Comparison of ENCODE assay signal across 8 cellular contexts in genomic region chr19:58546131-58546530, GRCh38. TPM values are rescaled to one million over a fixed set of nuclear protein-coding genes. Genes with fewer than 3 reads are reported as not detected.
A peak's percentile ranks its signal among the peaks of the same experiment; 100 is the strongest.
DNase-seq lines count a peak whose midpoint lies in the region; ATAC-seq and TF ChIP-seq lines count a peak whose summit lies in the region.

No MANE protein-coding gene starts in this region.

- peak overlapping the region; percentile 84 to 94 (median 91) for H3K27ac Mint-ChIP-seq in naive thymus-derived CD4-positive, alpha-beta T cell

- H3K9ac ChIP-seq in KMS-11 = peak overlapping the region; percentile 62; the same call in 1 of the 2 replicates
- H3K9ac ChIP-seq in colonic mucosa (ENCODE audit: low read depth in 2 of 2, low read length in 2 of 2) = peak overlapping the region; percentile 75 to 92

- TF ChIP-seq CTCF in AG10803 (conservative IDR thresholded peaks at IDR 0.05; ENCODE audit: low read length) (no peak), KMS-11 (conservative IDR thresholded peaks at IDR 0.05; ENCODE audit: low read depth, low read length) (no peak), colonic mucosa (IDR thresholded peaks at IDR 0.05) (no peak)

- H3K9me3 Mint-ChIP-seq in naive thymus-derived CD4-positive, alpha-beta T cell = peaks cover 0 to 17% (median 0%) of the 10 kb centered on the region in 11 donors

- peaks cover 27% of the 10 kb centered on the region for H4K20me1 ChIP-seq in KMS-11 (ENCODE audit: insufficient read depth)

- intact Hi-C loops in colonic mucosa (cut with DNase I) = no loop called here
- intact Hi-C loops in naive thymus-derived CD4-positive, alpha-beta T cell (cut with micrococcal nuclease) = no loop called here

- peaks cover 21% of the 10 kb centered on the region; the same call in 1 of the 2 replicates for H3K36me3 ChIP-seq in KMS-11 (ENCODE audit: insufficient read depth)
- peaks cover 31% of the 10 kb centered on the region for H3K36me3 ChIP-seq in colonic mucosa
- peaks cover 0 to 63% (median 36%) of the 10 kb centered on the region in 3 experiments for H3K36me3 ChIP-seq in naive thymus-derived CD4-positive, alpha-beta T cell (ENCODE audit: control insufficient read depth in 2 of 3, insufficient read depth in 3 of 3, low read length in 3 of 3)

- peaks cover 28 to 43% (median 34%) of the 10 kb centered on the region in 7 donors for H3K4me1 Mint-ChIP-seq in naive thymus-derived CD4-positive, alpha-beta T cell

- peak overlapping the region; percentile 95 for H3K4me2 ChIP-seq in KMS-11

- no peak overlapping the region for H2AFZ ChIP-seq in KMS-11 (ENCODE audit: low read depth)

- POLR2A ChIA-PET in naive thymus-derived CD4-positive, alpha-beta T cell (lab: Charles Lee) = interaction anchor here (0.9 to 4.4 kb wide), 6 partner anchors 8 to 363 kb away, joined by 3 to 85 read pairs (median 9); partner anchors contain the start of genes CHMP2A, UBE2M, ZBTB45 and ZNF274

- CTCF ChIA-PET in naive thymus-derived CD4-positive, alpha-beta T cell (lab: Charles Lee) = no interaction called here

- H3K4me3 Mint-ChIP-seq in naive thymus-derived CD4-positive, alpha-beta T cell = peak overlapping the region; percentile 85 to 98 (median 92)

- H3K4me1 ChIP-seq in KMS-11 (ENCODE audit: low read depth, poor library complexity, severe bottlenecking) (peaks cover 11% of the 10 kb centered on the region), colonic mucosa (peaks cover 13% of the 10 kb centered on the region)
- H3K4me1 ChIP-seq in naive thymus-derived CD4-positive, alpha-beta T cell (ENCODE audit: control insufficient read depth in 2 of 2, insufficient read depth in 2 of 2, low read length in 2 of 2) = peaks cover 16% of the 10 kb centered on the region in 2 donors

- peaks cover 0 to 38% (median 15%) of the 10 kb centered on the region in 5 donors for H3K36me3 Mint-ChIP-seq in naive thymus-derived CD4-positive, alpha-beta T cell

- peaks cover 49% of the 10 kb centered on the region for H3K79me2 ChIP-seq in KMS-11 (ENCODE audit: insufficient read depth, low read depth)

- DNase-seq in AG10803 (ENCODE audit: low read depth) (no peak), colonic mucosa (no peak), DMS153 treated with DMSO at 0.1 percent for 48 hours (lab: John Stamatoyannopoulos, UW; ENCODE audit: unreplicated experiment) (no peak), SKM-1 (lab: John Stamatoyannopoulos, UW; ENCODE audit: unreplicated experiment) (no peak), GM03348 (ENCODE audit: low spot score) (no peak)
- DNase-seq in naive thymus-derived CD4-positive, alpha-beta T cell = no peak

- H3K27me3 ChIP-seq in KMS-11 (ENCODE audit: insufficient read depth, low read depth) (no peaks in the 10 kb centered on the region; the same call in 1 of the 2 replicates), colonic mucosa (no peaks in the 10 kb centered on the region)
- no peaks in the 10 kb centered on the region for H3K27me3 ChIP-seq in naive thymus-derived CD4-positive, alpha-beta T cell (ENCODE audit: control insufficient read depth in 2 of 2, insufficient read depth in 2 of 2, low read length in 2 of 2)

- no peak for ATAC-seq in naive thymus-derived CD4-positive, alpha-beta T cell
- no peak for ATAC-seq in HG02938 (IDR thresholded peaks at IDR 0.05; ENCODE audit: unreplicated experiment)

- H3K27ac ChIP-seq in KMS-11 (no peak overlapping the region), colonic mucosa (no peak overlapping the region)
- H3K27ac ChIP-seq in naive thymus-derived CD4-positive, alpha-beta T cell (ENCODE audit: low read depth, low read length) = peak overlapping the region; percentile 81

- H3K27me3 Mint-ChIP-seq in naive thymus-derived CD4-positive, alpha-beta T cell = peaks cover 0 to 20% (median 0%) of the 10 kb centered on the region in 5 donors

- no peaks in the 10 kb centered on the region for H3K9me3 ChIP-seq in colonic mucosa
- H3K9me3 ChIP-seq in naive thymus-derived CD4-positive, alpha-beta T cell (ENCODE audit: control insufficient read depth in 2 of 3, low read length in 3 of 3) = no peaks in the 10 kb centered on the region

- H3K4me3 ChIP-seq in AG10803 (ENCODE audit: low read length) (peak overlapping the region; percentile 86), KMS-11 (IDR thresholded peaks at IDR 0.05; ENCODE audit: insufficient read depth, low read depth, low read length) (no peak overlapping the region), colonic mucosa (peak overlapping the region; percentile 90)
- H3K4me3 ChIP-seq in naive thymus-derived CD4-positive, alpha-beta T cell (ENCODE audit: low read length) = peak overlapping the region; percentile 73

RNA-seq across cellular contexts. Expression of gene TRIM28, which starts 2.3 kb away (rescaled TPM):
- 100 to 1,000 TPM; 205 to 412 TPM for total RNA-seq in colonic mucosa
- 100 to 1,000 TPM; 396 to 564 (median 435) TPM for total RNA-seq in naive thymus-derived CD4-positive, alpha-beta T cell
- 10 to 100 TPM; 55.3 to 88.8 TPM for polyA plus RNA-seq in naive thymus-derived CD4-positive, alpha-beta T cell

RNA-seq across cellular contexts. Expression of gene CHMP2A, which starts 8.8 kb away (rescaled TPM):
- total RNA-seq in colonic mucosa = 100 to 1,000 TPM; 176 to 183 TPM
- total RNA-seq in naive thymus-derived CD4-positive, alpha-beta T cell = 100 to 1,000 TPM in 1 of 5 experiments, 10 to 100 TPM in 4; 64.3 to 131 (median 71.2) TPM
- polyA plus RNA-seq in naive thymus-derived CD4-positive, alpha-beta T cell = 100 to 1,000 TPM; 167 to 193 TPM

RNA-seq across cellular contexts. Expression of gene UBE2M, which starts 12.3 kb away (rescaled TPM):
- total RNA-seq in colonic mucosa = 10 to 100 TPM; 63.0 to 79.4 TPM
- 10 to 100 TPM; 37.1 to 92.1 (median 55.8) TPM for total RNA-seq in naive thymus-derived CD4-positive, alpha-beta T cell
- polyA plus RNA-seq in naive thymus-derived CD4-positive, alpha-beta T cell = 1 to 10 TPM; 7.5 to 7.8 TPM

RNA-seq across cellular contexts. Expression of gene ZBTB45, which starts 26.5 kb away (rescaled TPM):
- 10 to 100 TPM; 13.5 to 20.2 TPM for total RNA-seq in colonic mucosa
- total RNA-seq in naive thymus-derived CD4-positive, alpha-beta T cell = 10 to 100 TPM in 3 of 5 experiments, 1 to 10 TPM in 2; 9.8 to 19.2 (median 17.0) TPM
- polyA plus RNA-seq in naive thymus-derived CD4-positive, alpha-beta T cell = 1 to 10 TPM; 5.1 to 6.5 TPM

RNA-seq across cellular contexts. Expression of gene MZF1, which starts 27.0 kb away (rescaled TPM):
- total RNA-seq in colonic mucosa = 10 to 100 TPM; 19.3 to 39.2 TPM
- total RNA-seq in naive thymus-derived CD4-positive, alpha-beta T cell = 10 to 100 TPM; 35.0 to 51.8 (median 44.9) TPM
- 10 to 100 TPM in 1 of 2 donors, 1 to 10 TPM in 1; 9.9 to 18.6 TPM for polyA plus RNA-seq in naive thymus-derived CD4-positive, alpha-beta T cell
